ENCODE assay signal across 26 cellular contexts in the genomic region with DNA sequence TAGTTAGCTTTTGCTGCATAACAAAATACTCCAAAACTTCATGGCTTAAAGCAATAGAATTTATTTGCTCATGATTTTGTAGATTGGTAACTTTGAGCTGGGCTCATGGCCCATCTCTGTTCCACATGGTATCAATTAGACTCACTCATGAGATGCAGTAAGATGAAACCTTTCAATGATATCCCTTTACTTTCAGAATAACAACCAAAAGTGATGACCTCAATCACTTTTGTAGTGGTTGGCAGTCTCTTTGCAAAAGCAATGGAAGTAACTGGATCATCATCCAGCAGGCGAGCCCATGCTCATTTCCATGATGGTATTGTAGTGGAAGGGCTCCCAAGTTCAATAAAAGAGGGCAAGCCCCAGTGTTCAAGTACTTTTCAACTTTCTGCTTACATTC. TPM values are rescaled to one million over a fixed set of nuclear protein-coding genes. Genes with fewer than 3 reads are reported as not detected.
"Had no signal": no experiment of that assay in that cellular context is flagged by ENCODE, and none has a peak within 500 bp of the region (broad histone marks: within the 10 kb centered on the region; RNA-seq: fewer than 3 reads in every experiment).

No MANE protein-coding gene starts in this region.

- H3K27me3 Mint-ChIP-seq: activated CD4-positive, alpha-beta T cell treated with anti-CD3 and anti-CD28 coated beads for 36 hours; activated naive CD8-positive, alpha-beta T cell had no signal

- H3K4me3 ChIP-seq: ascending aorta, gastrocnemius medialis, hepatocyte, spleen, tibial nerve had no signal

- H3K4me3 Mint-ChIP-seq: activated B cell treated with CpG ODN at 0.5 μM for 24 hours; activated CD4-positive, alpha-beta T cell treated with anti-CD3 and anti-CD28 coated beads for 36 hours; activated CD8-positive, alpha-beta T cell treated with anti-CD3 and anti-CD28 coated beads, Interleukin-2, amount 10 ng/mL, durations not matched to agents 7 days and 5 days; activated naive CD8-positive, alpha-beta T cell; brain; effector memory CD8-positive, alpha-beta T cell; nephron; T-helper 2 cell treated with Interferon-gamma antibody and Interleukin-4, amounts not matched to agents 5 μg/mL and 100 μg/mL, for 36 hours had no signal

- H3K4me1 ChIP-seq: ascending aorta, gastrocnemius medialis, spleen, tibial nerve had no signal

- H2AFZ ChIP-seq: hepatocyte had no signal

- ATAC-seq: activated CD4-positive, alpha-beta T cell treated with anti-CD3 and anti-CD28 coated beads for 36 hours; activated CD8-positive, alpha-beta T cell treated with anti-CD3 and anti-CD28 coated beads, Interleukin-2, amount 10 ng/mL, durations not matched to agents 7 days and 5 days; effector memory CD8-positive, alpha-beta T cell; gastrocnemius medialis; left ventricle myocardium superior; right cardiac atrium had no signal

- H3K4me1 Mint-ChIP-seq: activated B cell treated with CpG ODN at 0.5 μM for 24 hours; activated CD4-positive, alpha-beta T cell treated with anti-CD3 and anti-CD28 coated beads for 36 hours; brain; nephron had no signal

- H3K36me3 Mint-ChIP-seq: brain had no signal

- H3K79me2 ChIP-seq: hepatocyte had no signal

- H3K4me2 ChIP-seq: hepatocyte had no signal

- H3K9me3 ChIP-seq: ascending aorta, gastrocnemius medialis had no signal

- DNase-seq: activated B cell treated with CpG ODN at 0.5 μM for 24 hours; activated CD4-positive, alpha-beta T cell treated with anti-CD3 and anti-CD28 coated beads for 36 hours; activated CD8-positive, alpha-beta T cell treated with anti-CD3 and anti-CD28 coated beads, Interleukin-2, amount 10 ng/mL, durations not matched to agents 7 days and 5 days; activated effector memory CD4-positive, alpha-beta T cell treated with Interleukin-2 at 50 U/mL for 16 hours; activated naive CD4-positive, alpha-beta T cell treated with Interleukin-2 at 50 U/mL for 16 hours; activated T-cell treated with anti-CD3 and anti-CD28 coated beads for 4 hours; cortex of kidney; effector memory CD8-positive, alpha-beta T cell; erythroblast; gastrocnemius medialis; islet precursor cell; left ventricle myocardium superior; posterior cingulate gyrus; right cardiac atrium; spleen; stimulated activated naive CD4-positive, alpha-beta T cell had no signal

- H3K27me3 ChIP-seq: ascending aorta, gastrocnemius medialis, hepatocyte, spleen, tibial nerve had no signal

- H3K9me3 Mint-ChIP-seq: effector memory CD8-positive, alpha-beta T cell; T-helper 2 cell treated with Interferon-gamma antibody and Interleukin-4, amounts not matched to agents 5 μg/mL and 100 μg/mL, for 36 hours had no signal

- H3K27ac ChIP-seq: ascending aorta, gastrocnemius medialis, hepatocyte, spleen, tibial nerve had no signal

- H3K36me3 ChIP-seq: ascending aorta, gastrocnemius medialis, spleen, tibial nerve had no signal

RNA-seq across cellular contexts. Expression of a gene that starts 41.6 kb away (rescaled TPM):
- total RNA-seq: cardiac septum, mesenteric fat pad, mucosa of gallbladder had no signal
